Comparison of ENCODE assay signal across 1 cellular context in the genomic region with DNA sequence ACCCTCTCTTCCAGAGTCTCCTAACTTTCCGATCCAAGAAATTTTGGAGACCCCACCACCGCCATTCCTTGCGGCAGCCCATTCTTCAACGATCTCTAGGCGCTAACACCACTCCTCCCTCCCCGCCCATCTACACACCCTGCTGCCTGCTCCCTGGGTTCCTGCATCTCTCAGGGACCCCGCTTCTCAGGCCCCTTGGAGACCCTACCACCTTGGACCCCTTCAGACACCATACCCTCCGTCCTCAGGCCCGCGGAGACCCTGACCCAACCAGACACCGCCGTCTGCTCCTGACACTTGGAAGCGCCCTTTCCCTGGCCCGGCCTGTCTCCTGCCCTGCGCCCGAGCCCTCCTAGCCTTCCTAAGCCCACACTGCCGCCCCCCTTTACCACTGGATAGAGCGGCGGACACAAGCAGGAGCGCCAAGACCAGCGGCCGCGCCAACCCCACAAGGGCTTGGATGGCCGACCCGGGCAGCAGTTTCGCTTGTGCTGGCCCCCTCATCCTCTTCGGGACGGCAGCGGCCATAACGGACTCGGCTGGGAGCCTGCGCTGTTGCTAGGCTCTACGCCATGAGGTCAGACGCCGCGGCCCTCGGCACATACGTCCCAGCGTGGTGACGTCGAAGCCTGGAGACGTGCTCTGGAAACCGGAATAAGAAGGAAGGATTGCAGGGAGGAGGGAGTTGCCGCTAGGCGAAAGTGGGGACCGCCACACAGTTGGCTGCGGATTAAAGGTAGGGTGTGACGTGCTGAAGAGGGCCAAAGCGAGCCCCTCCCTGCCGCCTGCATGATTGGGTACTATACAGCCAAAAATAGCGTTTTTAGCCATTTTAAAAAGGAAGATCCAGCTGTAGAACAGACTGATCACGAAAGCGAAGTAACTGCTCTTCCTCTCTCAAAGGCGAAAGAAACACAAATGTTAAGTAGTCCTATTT.
TF ChIP-seq lines count a peak whose summit lies in the region.

Gene C5orf15 (minus strand): TSS at position 569 of the 937 bp plus-strand sequence. CDS start 41 bp downstream, at position 528.

TF ChIP-seq in K562, 482 proteins besides CTCF, POLR2A, EP300 and RAD21 (continued from another document and continues in another):
- TF ChIP-seq, protein P1, sequence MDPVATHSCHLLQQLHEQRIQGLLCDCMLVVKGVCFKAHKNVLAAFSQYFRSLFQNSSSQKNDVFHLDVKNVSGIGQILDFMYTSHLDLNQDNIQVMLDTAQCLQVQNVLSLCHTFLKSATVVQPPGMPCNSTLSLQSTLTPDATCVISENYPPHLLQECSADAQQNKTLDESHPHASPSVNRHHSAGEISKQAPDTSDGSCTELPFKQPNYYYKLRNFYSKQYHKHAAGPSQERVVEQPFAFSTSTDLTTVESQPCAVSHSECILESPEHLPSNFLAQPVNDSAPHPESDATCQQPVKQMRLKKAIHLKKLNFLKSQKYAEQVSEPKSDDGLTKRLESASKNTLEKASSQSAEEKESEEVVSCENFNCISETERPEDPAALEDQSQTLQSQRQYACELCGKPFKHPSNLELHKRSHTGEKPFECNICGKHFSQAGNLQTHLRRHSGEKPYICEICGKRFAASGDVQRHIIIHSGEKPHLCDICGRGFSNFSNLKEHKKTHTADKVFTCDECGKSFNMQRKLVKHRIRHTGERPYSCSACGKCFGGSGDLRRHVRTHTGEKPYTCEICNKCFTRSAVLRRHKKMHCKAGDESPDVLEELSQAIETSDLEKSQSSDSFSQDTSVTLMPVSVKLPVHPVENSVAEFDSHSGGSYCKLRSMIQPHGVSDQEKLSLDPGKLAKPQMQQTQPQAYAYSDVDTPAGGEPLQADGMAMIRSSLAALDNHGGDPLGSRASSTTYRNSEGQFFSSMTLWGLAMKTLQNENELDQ (CRISPR knock-in tag; IDR thresholded peaks at IDR 0.05; ENCODE audit: borderline replicate concordance): no peak
- no peak for TF ChIP-seq ZNF75A (CRISPR knock-in tag; IDR thresholded peaks at IDR 0.05)
- TF ChIP-seq SAP30 (IDR thresholded peaks at IDR 0.05; ENCODE audit: borderline replicate concordance, insufficient read depth, low read depth, low read length, poor library complexity, severe bottlenecking): peak; percentile 37
- no peak for TF ChIP-seq HNRNPH1 (optimal IDR thresholded peaks at IDR 0.05; ENCODE audit: low read depth, low read length)
- TF ChIP-seq, protein P2, sequence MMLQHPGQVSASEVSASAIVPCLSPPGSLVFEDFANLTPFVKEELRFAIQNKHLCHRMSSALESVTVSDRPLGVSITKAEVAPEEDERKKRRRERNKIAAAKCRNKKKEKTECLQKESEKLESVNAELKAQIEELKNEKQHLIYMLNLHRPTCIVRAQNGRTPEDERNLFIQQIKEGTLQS (IDR thresholded peaks at IDR 0.05): peak; percentile 37; the same call in 1 of the 2 replicates
- TF ChIP-seq, protein P2 (CRISPR knock-in tag; conservative IDR thresholded peaks at IDR 0.05): no peak
- TF ChIP-seq MCM2 (IDR thresholded peaks at IDR 0.05; ENCODE audit: low read depth): no peak
- TF ChIP-seq CREB3L1 (IDR thresholded peaks at IDR 0.05; ENCODE audit: borderline replicate concordance, low read depth): no peak; the same call in 1 of the 2 replicates
- no peak for TF ChIP-seq ZNF280A (IDR thresholded peaks at IDR 0.05; ENCODE audit: low read depth, partially characterized antibody)
- TF ChIP-seq NFYB (IDR thresholded peaks at IDR 0.05; ENCODE audit: extremely low read depth, insufficient read length): no peak
- no peak for TF ChIP-seq SMAD2 (IDR thresholded peaks at IDR 0.05; ENCODE audit: low read depth, low read length)
- TF ChIP-seq SAFB2 (IDR thresholded peaks at IDR 0.05; ENCODE audit: borderline replicate concordance, low read depth, low read length, severe bottlenecking): no peak
- no peak for TF ChIP-seq ADNP (tag; IDR thresholded peaks at IDR 0.05)
- no peak for TF ChIP-seq RFX7 (CRISPR knock-in tag; IDR thresholded peaks at IDR 0.05)
- TF ChIP-seq, protein P3, sequence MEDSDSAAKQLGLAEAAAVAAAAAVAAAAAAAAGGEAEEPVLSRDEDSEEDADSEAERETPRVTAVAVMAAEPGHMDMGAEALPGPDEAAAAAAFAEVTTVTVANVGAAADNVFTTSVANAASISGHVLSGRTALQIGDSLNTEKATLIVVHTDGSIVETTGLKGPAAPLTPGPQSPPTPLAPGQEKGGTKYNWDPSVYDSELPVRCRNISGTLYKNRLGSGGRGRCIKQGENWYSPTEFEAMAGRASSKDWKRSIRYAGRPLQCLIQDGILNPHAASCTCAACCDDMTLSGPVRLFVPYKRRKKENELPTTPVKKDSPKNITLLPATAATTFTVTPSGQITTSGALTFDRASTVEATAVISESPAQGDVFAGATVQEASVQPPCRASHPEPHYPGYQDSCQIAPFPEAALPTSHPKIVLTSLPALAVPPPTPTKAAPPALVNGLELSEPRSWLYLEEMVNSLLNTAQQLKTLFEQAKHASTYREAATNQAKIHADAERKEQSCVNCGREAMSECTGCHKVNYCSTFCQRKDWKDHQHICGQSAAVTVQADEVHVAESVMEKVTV (CRISPR knock-in tag; IDR thresholded peaks at IDR 0.05): no peak
- TF ChIP-seq, protein P4, sequence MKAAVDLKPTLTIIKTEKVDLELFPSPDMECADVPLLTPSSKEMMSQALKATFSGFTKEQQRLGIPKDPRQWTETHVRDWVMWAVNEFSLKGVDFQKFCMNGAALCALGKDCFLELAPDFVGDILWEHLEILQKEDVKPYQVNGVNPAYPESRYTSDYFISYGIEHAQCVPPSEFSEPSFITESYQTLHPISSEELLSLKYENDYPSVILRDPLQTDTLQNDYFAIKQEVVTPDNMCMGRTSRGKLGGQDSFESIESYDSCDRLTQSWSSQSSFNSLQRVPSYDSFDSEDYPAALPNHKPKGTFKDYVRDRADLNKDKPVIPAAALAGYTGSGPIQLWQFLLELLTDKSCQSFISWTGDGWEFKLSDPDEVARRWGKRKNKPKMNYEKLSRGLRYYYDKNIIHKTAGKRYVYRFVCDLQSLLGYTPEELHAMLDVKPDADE (conservative IDR thresholded peaks at IDR 0.05; ENCODE audit: control insufficient read depth, low read depth, low read length): no peak; the same call in 1 of the 2 replicates
- peak; percentile 86 for TF ChIP-seq VEZF1 (CRISPR knock-in tag; IDR thresholded peaks at IDR 0.05)
- TF ChIP-seq DPF2 (IDR thresholded peaks at IDR 0.05): no peak
- no peak for TF ChIP-seq ZNF3 (CRISPR knock-in tag; IDR thresholded peaks at IDR 0.05)
- no peak; the same call in 1 of the 2 replicates for TF ChIP-seq GTF2F1 (IDR thresholded peaks at IDR 0.05; ENCODE audit: low read depth, low read length)
- TF ChIP-seq TAF1 (IDR thresholded peaks at IDR 0.05; ENCODE audit: control insufficient read depth, extremely low read depth, insufficient read depth, low read length, severe bottlenecking): peak; percentile 82
- TF ChIP-seq THRAP3 (IDR thresholded peaks at IDR 0.05; ENCODE audit: borderline replicate concordance): no peak
- TF ChIP-seq SIN3B (IDR thresholded peaks at IDR 0.05; ENCODE audit: low read depth): peak; percentile 87
- no peak for TF ChIP-seq MXD1 (CRISPR knock-in tag; IDR thresholded peaks at IDR 0.05; ENCODE audit: borderline replicate concordance, poor library complexity, severe bottlenecking)
- no peak for TF ChIP-seq SP2 (IDR thresholded peaks at IDR 0.05; ENCODE audit: extremely low read depth, low read depth, low read length, poor library complexity, severe bottlenecking)
- TF ChIP-seq, protein P5, sequence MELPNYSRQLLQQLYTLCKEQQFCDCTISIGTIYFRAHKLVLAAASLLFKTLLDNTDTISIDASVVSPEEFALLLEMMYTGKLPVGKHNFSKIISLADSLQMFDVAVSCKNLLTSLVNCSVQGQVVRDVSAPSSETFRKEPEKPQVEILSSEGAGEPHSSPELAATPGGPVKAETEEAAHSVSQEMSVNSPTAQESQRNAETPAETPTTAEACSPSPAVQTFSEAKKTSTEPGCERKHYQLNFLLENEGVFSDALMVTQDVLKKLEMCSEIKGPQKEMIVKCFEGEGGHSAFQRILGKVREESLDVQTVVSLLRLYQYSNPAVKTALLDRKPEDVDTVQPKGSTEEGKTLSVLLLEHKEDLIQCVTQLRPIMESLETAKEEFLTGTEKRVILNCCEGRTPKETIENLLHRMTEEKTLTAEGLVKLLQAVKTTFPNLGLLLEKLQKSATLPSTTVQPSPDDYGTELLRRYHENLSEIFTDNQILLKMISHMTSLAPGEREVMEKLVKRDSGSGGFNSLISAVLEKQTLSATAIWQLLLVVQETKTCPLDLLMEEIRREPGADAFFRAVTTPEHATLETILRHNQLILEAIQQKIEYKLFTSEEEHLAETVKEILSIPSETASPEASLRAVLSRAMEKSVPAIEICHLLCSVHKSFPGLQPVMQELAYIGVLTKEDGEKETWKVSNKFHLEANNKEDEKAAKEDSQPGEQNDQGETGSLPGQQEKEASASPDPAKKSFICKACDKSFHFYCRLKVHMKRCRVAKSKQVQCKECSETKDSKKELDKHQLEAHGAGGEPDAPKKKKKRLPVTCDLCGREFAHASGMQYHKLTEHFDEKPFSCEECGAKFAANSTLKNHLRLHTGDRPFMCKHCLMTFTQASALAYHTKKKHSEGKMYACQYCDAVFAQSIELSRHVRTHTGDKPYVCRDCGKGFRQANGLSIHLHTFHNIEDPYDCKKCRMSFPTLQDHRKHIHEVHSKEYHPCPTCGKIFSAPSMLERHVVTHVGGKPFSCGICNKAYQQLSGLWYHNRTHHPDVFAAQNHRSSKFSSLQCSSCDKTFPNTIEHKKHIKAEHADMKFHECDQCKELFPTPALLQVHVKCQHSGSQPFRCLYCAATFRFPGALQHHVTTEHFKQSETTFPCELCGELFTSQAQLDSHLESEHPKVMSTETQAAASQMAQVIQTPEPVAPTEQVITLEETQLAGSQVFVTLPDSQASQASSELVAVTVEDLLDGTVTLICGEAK (IDR thresholded peaks at IDR 0.05): no peak; the same call in 1 of the 2 replicates
- TF ChIP-seq, protein P5 (CRISPR knock-in tag; IDR thresholded peaks at IDR 0.05): no peak
